8 cellular contexts compared by ENCODE assay signal in genomic region chr12:6868211-6869048, GRCh38. TPM values are rescaled to one million over a fixed set of nuclear protein-coding genes. Genes with fewer than 3 reads are reported as not detected.
DNase-seq lines count a peak whose midpoint lies in the region; ATAC-seq and TF ChIP-seq lines count a peak whose summit lies in the region.

No MANE protein-coding gene starts in this region.

- H4K20me1 ChIP-seq in Loucy (ENCODE audit: insufficient read depth, low read length, poor library complexity, severe bottlenecking) = peaks cover 51% of the 10 kb centered on the region

- H3K27ac Mint-ChIP-seq in brain = peak overlapping the region; percentile 96 to 99 (median 97)

- H3K27me3 ChIP-seq in Loucy (ENCODE audit: insufficient read depth, low read length, poor library complexity, severe bottlenecking) (peaks cover 4% of the 10 kb centered on the region), lower lobe of right lung (ENCODE audit: low read depth) (no peaks in the 10 kb centered on the region), tibial nerve (no peaks in the 10 kb centered on the region)

- H3K79me2 ChIP-seq in Loucy (ENCODE audit: insufficient read depth, low read length) = peaks cover 58% of the 10 kb centered on the region

- no peak for TF ChIP-seq EP300 in tibial nerve (IDR thresholded peaks at IDR 0.05)

- no peak overlapping the region for H2AFZ ChIP-seq in Loucy (ENCODE audit: low read length)

- H3K9ac ChIP-seq in Loucy (ENCODE audit: low read depth, low read length, poor library complexity, severe bottlenecking) = peak overlapping the region; percentile 97

- H3K27me3 Mint-ChIP-seq in brain = peaks cover 17% of the 10 kb centered on the region

- H3K4me1 Mint-ChIP-seq in brain = peaks cover 52% of the 10 kb centered on the region

- DNase-seq in EL = peak; percentile 28
- DNase-seq in lower lobe of right lung = no peak
- DNase-seq in tibial nerve (ENCODE audit: low spot score in 2 of 2) = no peak
- DNase-seq in NCI-H128 (lab: John Stamatoyannopoulos, UW; ENCODE audit: unreplicated experiment) = no peak
- DNase-seq in stimulated activated CD8-positive, alpha-beta memory T cell treated with anti-CD3 and anti-CD28 coated beads, Interleukin-4, amount 100 ng/mL, for 48 hours = no peak

- H3K4me3 ChIP-seq in Loucy (ENCODE audit: low read length, poor library complexity, severe bottlenecking) = peak overlapping the region; percentile 94
- peak overlapping the region; percentile 98 for H3K4me3 ChIP-seq in lower lobe of right lung
- H3K4me3 ChIP-seq in tibial nerve = peak overlapping the region; percentile 76 to 96 (median 94)

- intact Hi-C loops in lower lobe of right lung (cut with DNase I) = no loop called here

- H3K9me2 ChIP-seq in Loucy (replicated peaks; ENCODE audit: low read depth, low read length) = no peaks in the 10 kb centered on the region

- peak overlapping the region; percentile 91 to 96 (median 93) for H3K4me3 Mint-ChIP-seq in brain

- peaks cover 38% of the 10 kb centered on the region for H3K4me1 ChIP-seq in Loucy (ENCODE audit: insufficient read depth, low read length, poor library complexity, severe bottlenecking)
- H3K4me1 ChIP-seq in lower lobe of right lung = peaks cover 47% of the 10 kb centered on the region
- H3K4me1 ChIP-seq in tibial nerve = peaks cover 0 to 52% (median 32%) of the 10 kb centered on the region in 4 donors

- TF ChIP-seq POLR2A in tibial nerve (IDR thresholded peaks at IDR 0.05) = no peak

- peaks cover 48% of the 10 kb centered on the region for H3K36me3 Mint-ChIP-seq in brain

- peaks cover 5% of the 10 kb centered on the region; the same call in 1 of the 2 replicates for H3F3A ChIP-seq in Loucy (ENCODE audit: low read depth)

- peak overlapping the region; percentile 98 for H3K4me2 ChIP-seq in Loucy (ENCODE audit: low read depth, low read length, poor library complexity, severe bottlenecking)

- ATAC-seq in lower lobe of right lung = peak in 1 of 2 donors; percentile 1
- ATAC-seq in HG03039 (IDR thresholded peaks at IDR 0.05; ENCODE audit: unreplicated experiment) = no peak

- no peaks in the 10 kb centered on the region for H3K9me3 Mint-ChIP-seq in brain

- H3K36me3 ChIP-seq in Loucy (ENCODE audit: insufficient read depth, low read length) (peaks cover 45% of the 10 kb centered on the region; the same call in 1 of the 2 replicates), lower lobe of right lung (peaks cover 55% of the 10 kb centered on the region), tibial nerve (peaks cover 0 to 50% (median 0%) of the 10 kb centered on the region in 3 donors)

- 5 to 7% methylated on average over 17 to 22 of the region's 22 CpGs for WGBS in tibial nerve, 2 donors

- no peaks in the 10 kb centered on the region for H3K9me3 ChIP-seq in Loucy (ENCODE audit: insufficient read depth, low read depth, low read length)
- H3K9me3 ChIP-seq in lower lobe of right lung = no peaks in the 10 kb centered on the region
- H3K9me3 ChIP-seq in tibial nerve = no peaks in the 10 kb centered on the region

- peak; percentile 42 for TF ChIP-seq CTCF in Loucy (conservative IDR thresholded peaks at IDR 0.05; ENCODE audit: low read length)
- TF ChIP-seq CTCF in brain (conservative IDR thresholded peaks at IDR 0.05) = no peak
- TF ChIP-seq CTCF in lower lobe of right lung (IDR thresholded peaks at IDR 0.05) = no peak
- TF ChIP-seq CTCF in tibial nerve (IDR thresholded peaks at IDR 0.05) = no peak

- peak overlapping the region; percentile 98 for H3K27ac ChIP-seq in lower lobe of right lung
- peak overlapping the region; percentile 77 to 98 (median 96) for H3K27ac ChIP-seq in tibial nerve

RNA-seq across cellular contexts. Expression of gene TPI1, which starts 1.1 kb away (rescaled TPM):
- polyA plus RNA-seq in brain (ENCODE audit: insufficient read depth, low read depth, low replicate concordance) = 1,087 TPM
- total RNA-seq in lower lobe of right lung (278 TPM), tibial nerve (100 to 1,000 TPM; 189 to 346 (median 282) TPM)

RNA-seq across cellular contexts. Expression of gene SPSB2, which starts 4.7 kb away (rescaled TPM):
- 6.2 TPM for polyA plus RNA-seq in brain (ENCODE audit: insufficient read depth, low read depth, low replicate concordance)
- total RNA-seq in lower lobe of right lung (25.5 TPM), tibial nerve (10 to 100 TPM in 3 of 4 donors, 1 to 10 TPM in 1; 9.4 to 12.7 (median 11.8) TPM)

RNA-seq across cellular contexts. Expression of gene USP5, which starts 16.5 kb away (rescaled TPM):
- 106 TPM for polyA plus RNA-seq in brain (ENCODE audit: insufficient read depth, low read depth, low replicate concordance)
- 58.6 TPM for total RNA-seq in lower lobe of right lung
- 10 to 100 TPM; 47.6 to 63.9 (median 56.8) TPM for total RNA-seq in tibial nerve

RNA-seq across cellular contexts. Expression of gene CDCA3, which starts 17.3 kb away (rescaled TPM):
- polyA plus RNA-seq in brain (ENCODE audit: insufficient read depth, low read depth, low replicate concordance) = 38.2 TPM
- total RNA-seq in lower lobe of right lung (2.9 TPM), tibial nerve (10 to 100 TPM in 1 of 4 donors, 1 to 10 TPM in 1, under 1 TPM in 2; 0.21 to 19.4 (median 3.6) TPM)

RNA-seq across cellular contexts. Expression of gene GNB3, which starts 27.7 kb away (rescaled TPM):
- 4.8 TPM for polyA plus RNA-seq in brain (ENCODE audit: insufficient read depth, low read depth, low replicate concordance)
- total RNA-seq in lower lobe of right lung = 1.0 TPM
- total RNA-seq in tibial nerve = 1 to 10 TPM in 3 of 4 donors, under 1 TPM in 1; 0.84 to 9.9 (median 5.6) TPM
